18 cellular contexts compared by ENCODE assay signal in the genomic region with DNA sequence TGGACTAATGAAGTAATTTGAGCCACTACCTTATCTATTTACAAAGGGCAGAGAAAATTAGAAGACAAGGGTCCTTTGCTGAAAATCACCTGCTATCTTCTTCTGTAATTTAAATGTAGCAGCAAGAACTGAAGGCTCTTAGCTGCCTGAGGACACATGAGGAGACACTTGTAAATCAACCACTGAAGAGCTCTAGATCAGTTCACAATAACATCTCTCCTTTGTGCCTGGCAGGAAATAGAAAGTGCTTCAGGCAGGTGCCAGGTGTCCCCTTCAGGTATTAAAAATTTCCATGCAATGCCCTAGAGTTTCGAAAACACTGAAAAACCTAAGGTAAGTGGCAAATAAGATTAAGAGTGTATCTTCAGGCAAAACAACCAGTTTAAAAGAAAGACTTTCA.
DNase-seq lines count a peak whose midpoint lies in the region; ATAC-seq and TF ChIP-seq lines count a peak whose summit lies in the region.
"Had no signal": no experiment of that assay in that cellular context is flagged by ENCODE, and none has a peak within 500 bp of the region (broad histone marks: within the 10 kb centered on the region; RNA-seq: fewer than 3 reads in every experiment).

No MANE protein-coding gene starts in this region.

- TF ChIP-seq CTCF in upper lobe of left lung (IDR thresholded peaks at IDR 0.05), result no peak

- DNase-seq in H7, result peak; percentile 3
- DNase-seq in NCI-H187 (lab: John Stamatoyannopoulos, UW), result peak; percentile 81 to 91
- DNase-seq in NCI-H510A treated with DMSO at 0.1 percent for 48 hours (lab: John Stamatoyannopoulos, UW), result peak; percentile 92
- DNase-seq in iPS DF 4.7 (ENCODE audit: extremely low read depth, low spot score), result peak; percentile 28
- DNase-seq in upper lobe of left lung, result no peak
- no peak for DNase-seq in activated CD4-positive, alpha-beta T cell treated with anti-CD3 and anti-CD28 coated beads, Interleukin-2, amount 50 U/mL, for 48 hours
- no peak for DNase-seq in HuH-7.5 (ENCODE audit: low spot score)
- DNase-seq: activated CD4-positive, alpha-beta T cell treated with anti-CD3 and anti-CD28 coated beads for 48 hours; activated naive CD4-positive, alpha-beta T cell treated with anti-CD3 and anti-CD28 coated beads, Interleukin-2, amount 10 ng/mL, durations not matched to agents 7 days and 5 days; Calu3; foreskin fibroblast; left ventricle myocardium superior; ovary; stimulated activated CD4-positive, alpha-beta T cell treated with anti-CD3 and anti-CD28 coated beads, Interleukin-2, amount 100 ng/mL, for 24 hours; substantia nigra; T-helper 9 cell had no signal

- H3K4me3 ChIP-seq in H7 (ENCODE audit: insufficient read depth, low read depth, low read length) (no peak overlapping the region), upper lobe of left lung (no peak overlapping the region)
- H3K4me3 ChIP-seq: ovary had no signal

- ATAC-seq in upper lobe of left lung (ENCODE audit: low FRiP score in 2 of 2), result no peak
- ATAC-seq in HG02759 (IDR thresholded peaks at IDR 0.05; ENCODE audit: unreplicated experiment), result no peak
- ATAC-seq: left ventricle myocardium superior, sciatic nerve had no signal

- WGBS in upper lobe of left lung, 2 donors, result 63 to 70% methylated on average over 1 of the region's 1 CpG

- no peak overlapping the region for H3K27ac ChIP-seq in upper lobe of left lung
- H3K27ac ChIP-seq: ovary had no signal

- H3K36me3 ChIP-seq in H7 (replicated peaks; ENCODE audit: control insufficient read depth, insufficient read depth, low read length) (no peaks in the 10 kb centered on the region), upper lobe of left lung (no peaks in the 10 kb centered on the region)
- H3K36me3 ChIP-seq: ovary had no signal

- TF ChIP-seq EP300 in upper lobe of left lung (IDR thresholded peaks at IDR 0.05), result no peak

- TF ChIP-seq POLR2A in upper lobe of left lung (IDR thresholded peaks at IDR 0.05), result no peak

- H3K4me1 ChIP-seq in upper lobe of left lung, result no peaks in the 10 kb centered on the region

- no peaks in the 10 kb centered on the region for H3K27me3 ChIP-seq in H7 (ENCODE audit: control insufficient read depth, insufficient read depth, low read length)
- H3K27me3 ChIP-seq in upper lobe of left lung, result no peaks in the 10 kb centered on the region
- H3K27me3 ChIP-seq: ovary had no signal

- H3K9me3 ChIP-seq in upper lobe of left lung, result no peaks in the 10 kb centered on the region
- H3K9me3 ChIP-seq: ovary had no signal

Comparison
In these comparisons a context has a peak if more than half of its experiments do, and no peak if none do; other contexts are left out.
1. DNase-seq: peak in H7 (single experiment), NCI-H187 (2 of 2), NCI-H510A treated with DMSO at 0.1 percent for 48 hours (single experiment) and iPS DF 4.7 (single experiment); none in upper lobe of left lung (0 of 2), activated CD4-positive, alpha-beta T cell treated with anti-CD3 and anti-CD28 coated beads, Interleukin-2, amount 50 U/mL, for 48 hours (0 of 2) and HuH-7.5 (single experiment).